Comparison of ENCODE assay signal across 8 cellular contexts in genomic region chr1:229253170-229253974, GRCh38. TPM values are rescaled to one million over a fixed set of nuclear protein-coding genes. Genes with fewer than 3 reads are reported as not detected.
DNase-seq lines count a peak whose midpoint lies in the region; ATAC-seq and TF ChIP-seq lines count a peak whose summit lies in the region.

No MANE protein-coding gene starts in this region.

- no peaks in the 10 kb centered on the region for H3K9me3 Mint-ChIP-seq in activated CD4-positive, alpha-beta memory T cell treated with anti-CD3 and anti-CD28 coated beads for 36 hours

- H3K4me3 ChIP-seq in thyroid gland (replicated peaks in 1 of 3), result no peak overlapping the region

- peak overlapping the region; percentile 66 for H3K4me3 Mint-ChIP-seq in activated CD4-positive, alpha-beta memory T cell treated with anti-CD3 and anti-CD28 coated beads for 36 hours

- TF ChIP-seq CTCF in thyroid gland (IDR thresholded peaks at IDR 0.05), result no peak

- H3K27ac Mint-ChIP-seq in activated CD4-positive, alpha-beta memory T cell treated with anti-CD3 and anti-CD28 coated beads for 36 hours, result peak overlapping the region; percentile 76

- CTCF ChIA-PET in activated CD4-positive, alpha-beta memory T cell treated with anti-CD3 and anti-CD28 coated beads for 36 hours (lab: Charles Lee), result interaction anchor here (0.7 to 2.3 kb wide), 5 partner anchors 24 to 560 kb away, joined by 3 to 12 read pairs (median 5); no protein-coding TSS in a partner anchor

- POLR2A ChIA-PET in activated CD4-positive, alpha-beta memory T cell treated with anti-CD3 and anti-CD28 coated beads for 36 hours (lab: Charles Lee), result no interaction called here

- no peaks in the 10 kb centered on the region for H3K27me3 Mint-ChIP-seq in activated CD4-positive, alpha-beta memory T cell treated with anti-CD3 and anti-CD28 coated beads for 36 hours

- no peaks in the 10 kb centered on the region for H3K36me3 ChIP-seq in KOPT-K1 (ENCODE audit: insufficient read depth, low read length)
- no peaks in the 10 kb centered on the region for H3K36me3 ChIP-seq in thyroid gland

- peak overlapping the region; percentile 64 for H3K27ac ChIP-seq in KOPT-K1 (ENCODE audit: low read depth, low read length, poor library complexity, severe bottlenecking)
- H3K27ac ChIP-seq in layer of hippocampus (ENCODE audit: low read depth, low read length), result peak overlapping the region; percentile 86
- H3K27ac ChIP-seq in thyroid gland, result no peak overlapping the region

- peaks cover 55% of the 10 kb centered on the region for H3K4me1 Mint-ChIP-seq in activated CD4-positive, alpha-beta memory T cell treated with anti-CD3 and anti-CD28 coated beads for 36 hours (ENCODE audit: low read depth)

- no peak for ATAC-seq in HG02642 (IDR thresholded peaks at IDR 0.05; ENCODE audit: poor library complexity, unreplicated experiment)

- H3K9me3 ChIP-seq in KOPT-K1 (ENCODE audit: insufficient read depth, low read length, poor library complexity, severe bottlenecking), result no peaks in the 10 kb centered on the region
- H3K9me3 ChIP-seq in thyroid gland, result no peaks in the 10 kb centered on the region

- 69 to 74% methylated on average over 13 of the region's 13 CpGs for WGBS in thyroid gland, 2 donors

- intact Hi-C loops in activated CD4-positive, alpha-beta memory T cell treated with anti-CD3 and anti-CD28 coated beads for 36 hours (cut with micrococcal nuclease), result loop anchor here (1.0 to 10.0 kb wide), 3 partner anchors 91 to 371 kb away; partner anchors contain the start of genes CCSAP, TAF5L and URB2
- intact Hi-C loops in thyroid gland (cut with DNase I), result loop anchor here (10.0 kb wide), 2 partner anchors 91 to 261 kb away; partner anchors contain the start of gene CCSAP

- peaks cover 10 to 12% of the 10 kb centered on the region in 2 donors for H3K4me1 ChIP-seq in thyroid gland

- DNase-seq in activated CD4-positive, alpha-beta T cell treated with anti-CD3 and anti-CD28 coated beads for 48 hours, result peak; percentile 18
- DNase-seq in activated CD4-positive, alpha-beta T cell treated with anti-CD3 and anti-CD28 coated beads, Interleukin-2, amount 50 U/mL, for 4 hours, result no peak
- peak; percentile 32 for DNase-seq in activated CD4-positive, alpha-beta memory T cell treated with anti-CD3 and anti-CD28 coated beads for 36 hours
- no peak for DNase-seq in cortex of kidney (lab: John Stamatoyannopoulos, UW)
- DNase-seq in thyroid gland, result no peak

- no peaks in the 10 kb centered on the region for H3K36me3 Mint-ChIP-seq in activated CD4-positive, alpha-beta memory T cell treated with anti-CD3 and anti-CD28 coated beads for 36 hours

- TF ChIP-seq POLR2A in thyroid gland (IDR thresholded peaks at IDR 0.05), result no peak

- no peaks in the 10 kb centered on the region for H3K27me3 ChIP-seq in layer of hippocampus (ENCODE audit: control insufficient read depth, insufficient read depth, low read length)
- no peaks in the 10 kb centered on the region for H3K27me3 ChIP-seq in thyroid gland

RNA-seq across cellular contexts. Expression of gene RAB4A, which starts 17.5 kb away (rescaled TPM):
- 10 to 100 TPM; 22.9 to 25.9 TPM for total RNA-seq in activated CD4-positive, alpha-beta memory T cell treated with anti-CD3 and anti-CD28 coated beads for 36 hours
- 10 to 100 TPM; 44.9 to 73.6 (median 60.2) TPM for total RNA-seq in thyroid gland

Comparison
In these comparisons a context has a peak if more than half of its experiments do, and no peak if none do; other contexts are left out.
1. DNase-seq: peak in activated CD4-positive, alpha-beta T cell treated with anti-CD3 and anti-CD28 coated beads for 48 hours (single experiment) and activated CD4-positive, alpha-beta memory T cell treated with anti-CD3 and anti-CD28 coated beads for 36 hours (single experiment); none in activated CD4-positive, alpha-beta T cell treated with anti-CD3 and anti-CD28 coated beads, Interleukin-2, amount 50 U/mL, for 4 hours (0 of 2), cortex of kidney (single experiment) and thyroid gland (0 of 2).
2. H3K27ac ChIP-seq: peak in KOPT-K1 (single experiment) and layer of hippocampus (single experiment); none in thyroid gland (0 of 3).